Comparison of ENCODE assay signal across 9 cellular contexts in the genomic region with DNA sequence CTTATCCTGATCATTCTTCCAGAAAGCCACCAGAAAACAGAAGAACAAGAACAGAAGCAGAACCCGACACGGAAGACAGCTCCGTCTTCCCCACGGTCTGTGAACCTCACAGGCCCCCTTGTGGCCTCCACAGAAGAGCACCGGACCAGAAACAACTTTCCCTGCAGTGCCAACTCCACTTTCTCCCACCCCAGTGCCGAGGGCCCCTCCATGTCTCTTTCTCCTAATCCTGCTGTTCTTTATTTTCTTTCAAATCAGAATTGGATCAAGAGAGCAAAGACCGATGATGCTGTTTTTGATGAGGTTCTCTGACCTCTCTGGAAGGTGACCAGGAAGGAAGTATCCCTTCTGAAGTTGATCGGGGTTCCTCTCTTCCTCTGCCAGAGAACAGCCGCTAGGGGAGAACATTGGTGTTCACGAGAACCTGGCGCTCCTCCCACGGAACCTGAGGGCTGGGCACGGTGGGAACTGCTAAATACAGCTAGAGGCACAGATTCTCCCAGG. TPM values are rescaled to one million over a fixed set of nuclear protein-coding genes. Genes with fewer than 3 reads are reported as not detected.
DNase-seq lines count a peak whose midpoint lies in the region; ATAC-seq, FAIRE-seq and TF ChIP-seq lines count a peak whose summit lies in the region.
"Had no signal": no experiment of that assay in that cellular context is flagged by ENCODE, and none has a peak within 500 bp of the region (broad histone marks: within the 10 kb centered on the region; RNA-seq: fewer than 3 reads in every experiment).

No MANE protein-coding gene starts in this region.

- POLR2A ChIA-PET in H1 (lab: Charles Lee; ENCODE audit: partially characterized antibody): no interaction called here
- POLR2A ChIA-PET in naive thymus-derived CD4-positive, alpha-beta T cell (lab: Charles Lee): no interaction called here

- intact Hi-C loops in naive thymus-derived CD4-positive, alpha-beta T cell (cut with micrococcal nuclease): no loop called here

- peaks cover 0 to 4% (median 0%) of the 10 kb centered on the region in 11 donors for H3K9me3 Mint-ChIP-seq in naive thymus-derived CD4-positive, alpha-beta T cell
- H3K9me3 Mint-ChIP-seq: T-helper 1 cell treated with Interleukin-12 subunit alpha and Interleukin-12 subunit beta and Interleukin-4 antibody, amounts not matched to agents 30 μg/mL and 1 μg/mL, for 36 hours had no signal

- no peak overlapping the region for H2BK120ac ChIP-seq in H1 (replicated peaks; ENCODE audit: low read depth, low read length)

- H3K23me2 ChIP-seq in H1 (ENCODE audit: low read depth, low read length): no peaks in the 10 kb centered on the region

- H3K9me3 ChIP-seq in RWPE2 (ENCODE audit: severe bottlenecking) (no peaks in the 10 kb centered on the region), H1 (ENCODE audit: insufficient read depth in 2 of 2, low read depth in 1 of 2, low read length in 1 of 2) (no peaks in the 10 kb centered on the region)
- no peaks in the 10 kb centered on the region for H3K9me3 ChIP-seq in naive thymus-derived CD4-positive, alpha-beta T cell (ENCODE audit: control insufficient read depth in 2 of 3, low read length in 3 of 3)

- H3K18ac ChIP-seq in H1 (ENCODE audit: extremely low read depth, low read length): no peak overlapping the region

- ATAC-seq in RWPE2 (ENCODE audit: low read depth) (peak; percentile 62; the same call in 1 of the 3 replicates), HG02938 (IDR thresholded peaks at IDR 0.05; ENCODE audit: unreplicated experiment) (no peak), HG03196 (IDR thresholded peaks at IDR 0.05; ENCODE audit: unreplicated experiment) (no peak)
- peak; percentile 64 for ATAC-seq in naive thymus-derived CD4-positive, alpha-beta T cell

- no peak overlapping the region for H3K4me3 ChIP-seq in RWPE2 (ENCODE audit: severe bottlenecking)
- H3K4me3 ChIP-seq in H1 (ENCODE audit: extremely low read depth in 1 of 4, insufficient read depth in 2 of 4, low read depth in 3 of 4, low read length in 4 of 4): no peak overlapping the region
- H3K4me3 ChIP-seq in naive thymus-derived CD4-positive, alpha-beta T cell (ENCODE audit: low read length): no peak overlapping the region

- no peak overlapping the region for H2BK5ac ChIP-seq in H1 (ENCODE audit: low read depth, low read length)

- no peak overlapping the region for H2BK15ac ChIP-seq in H1 (ENCODE audit: low read length)

- no peak overlapping the region for H3K14ac ChIP-seq in H1 (ENCODE audit: insufficient read length)

- no peaks in the 10 kb centered on the region for H3K79me2 ChIP-seq in H1 (ENCODE audit: control insufficient read depth in 1 of 2, insufficient read depth in 2 of 2, low read length in 2 of 2)

- H3K27ac ChIP-seq in RWPE2 (ENCODE audit: poor library complexity, severe bottlenecking): no peak overlapping the region
- no peak overlapping the region for H3K27ac ChIP-seq in H1 (ENCODE audit: low read depth, low read length)
- H3K27ac ChIP-seq in naive thymus-derived CD4-positive, alpha-beta T cell (ENCODE audit: low read depth, low read length): no peak overlapping the region

- peak; percentile 76 to 85 for TF ChIP-seq RAD21 in H1 (IDR thresholded peaks at IDR 0.05 in 1 of 2, conservative IDR thresholded peaks at IDR 0.05 in 1 of 2; ENCODE audit: low read depth in 2 of 2, low read length in 2 of 2)

- TF ChIP-seq CTCF in RWPE2 (IDR thresholded peaks at IDR 0.05; ENCODE audit: poor library complexity, severe bottlenecking) (peak; percentile 73), H1 (IDR thresholded peaks at IDR 0.05; ENCODE audit: control extremely low read depth in 1 of 3, insufficient read depth in 1 of 3, low read depth in 1 of 3, low read length in 3 of 3) (peak; percentile 73 to 79 (median 74))

- H4K8ac ChIP-seq in H1 (ENCODE audit: extremely low read depth, insufficient read depth, low read length): no peak overlapping the region

- no peaks in the 10 kb centered on the region for H3K27me3 ChIP-seq in RWPE2 (ENCODE audit: insufficient read depth, poor library complexity, severe bottlenecking)
- no peaks in the 10 kb centered on the region for H3K27me3 ChIP-seq in H1 (replicated peaks in 1 of 4; ENCODE audit: control insufficient read depth in 3 of 4, extremely low read depth in 1 of 4, insufficient read depth in 3 of 4, low read length in 3 of 4)
- H3K27me3 ChIP-seq in naive thymus-derived CD4-positive, alpha-beta T cell (ENCODE audit: control insufficient read depth in 2 of 2, insufficient read depth in 2 of 2, low read length in 2 of 2): no peaks in the 10 kb centered on the region

- no peak overlapping the region for H2AK5ac ChIP-seq in H1 (ENCODE audit: low read depth, low read length)

- no peaks in the 10 kb centered on the region for H3K36me3 Mint-ChIP-seq in naive thymus-derived CD4-positive, alpha-beta T cell

- no peak overlapping the region for H3K9ac ChIP-seq in H1 (replicated peaks in 1 of 4; ENCODE audit: extremely low read depth in 1 of 4, low read depth in 3 of 4, low read length in 3 of 4)

- peaks cover 17 to 42% (median 20%) of the 10 kb centered on the region in 5 donors for H3K27me3 Mint-ChIP-seq in naive thymus-derived CD4-positive, alpha-beta T cell

- H3K4me1 Mint-ChIP-seq in naive thymus-derived CD4-positive, alpha-beta T cell: peaks cover 6 to 9% (median 7%) of the 10 kb centered on the region in 7 donors

- H3K23ac ChIP-seq in H1 (ENCODE audit: insufficient read length): no peak overlapping the region

- H4K91ac ChIP-seq in H1 (replicated peaks; ENCODE audit: insufficient read length, low read length): no peak overlapping the region

- CTCF ChIA-PET in H1 (lab: Charles Lee; ENCODE audit: partially characterized antibody): interaction anchor here (0.7 to 3.2 kb wide), 30 partner anchors 8 to 856 kb away, joined by 3 to 16 read pairs (median 3); no protein-coding TSS in a partner anchor
- CTCF ChIA-PET in naive thymus-derived CD4-positive, alpha-beta T cell (lab: Charles Lee): interaction anchor here (1.0 kb wide), 1 partner anchor 129 kb away, joined by 3 read pairs; no protein-coding TSS in a partner anchor

- H4K5ac ChIP-seq in H1 (ENCODE audit: insufficient read length, low read depth, low read length): no peak overlapping the region

- H3K4ac ChIP-seq in H1 (replicated peaks; ENCODE audit: insufficient read length, low read depth, low read length): no peak overlapping the region

- H2BK20ac ChIP-seq in H1 (ENCODE audit: low read length): no peak overlapping the region

- no peak overlapping the region for H3K56ac ChIP-seq in H1 (replicated peaks; ENCODE audit: insufficient read length, low read depth, low read length)

- TF ChIP-seq EP300 in H1 (IDR thresholded peaks at IDR 0.05; ENCODE audit: borderline replicate concordance in 1 of 2, low read depth in 2 of 2, low read length in 2 of 2): no peak

- no peaks in the 10 kb centered on the region for H3K79me1 ChIP-seq in H1 (ENCODE audit: low read depth, low read length)

- H4K20me1 ChIP-seq in H1 (replicated peaks in 1 of 2; ENCODE audit: control insufficient read depth in 1 of 2, insufficient read depth in 2 of 2, low read length in 2 of 2): no peaks in the 10 kb centered on the region

- H3K36me3 ChIP-seq in RWPE2 (ENCODE audit: low read depth) (no peaks in the 10 kb centered on the region), H1 (ENCODE audit: control insufficient read depth in 2 of 4, insufficient read depth in 4 of 4, low read length in 3 of 4) (no peaks in the 10 kb centered on the region)
- H3K36me3 ChIP-seq in naive thymus-derived CD4-positive, alpha-beta T cell (ENCODE audit: control insufficient read depth in 2 of 3, insufficient read depth in 3 of 3, low read length in 3 of 3): no peaks in the 10 kb centered on the region

- peaks cover 10% of the 10 kb centered on the region for H3K4me1 ChIP-seq in RWPE2 (ENCODE audit: insufficient read depth, poor library complexity, severe bottlenecking)
- H3K4me1 ChIP-seq in H1 (replicated peaks in 1 of 4; ENCODE audit: control insufficient read depth in 3 of 4, insufficient read depth in 4 of 4, low read length in 3 of 4): no peaks in the 10 kb centered on the region
- H3K4me1 ChIP-seq in naive thymus-derived CD4-positive, alpha-beta T cell (ENCODE audit: control insufficient read depth in 2 of 2, insufficient read depth in 2 of 2, low read length in 2 of 2): no peaks in the 10 kb centered on the region

- peak; percentile 40 for DNase-seq in DMS114 treated with DMSO at 0.1 percent for 48 hours (lab: John Stamatoyannopoulos, UW; ENCODE audit: unreplicated experiment)
- DNase-seq in HK-2 (ENCODE audit: unreplicated experiment): peak; percentile 16
- DNase-seq in RWPE2 (ENCODE audit: low spot score): no peak
- no peak for DNase-seq in H1 (ENCODE audit: low read depth in 1 of 2, low spot score in 2 of 2)
- peak in 4 of 9 donors; percentile 5 to 22 (median 16) for DNase-seq in naive thymus-derived CD4-positive, alpha-beta T cell
- no peak for DNase-seq in NK-92 treated with Interleukin-12 subunit alpha and Interleukin-12 subunit beta, amount 100 ng/mL, for 24 hours (lab: John Stamatoyannopoulos, UW)

- WGBS in H1 (ENCODE audit: extremely low coverage in 1 of 2, insufficient coverage in 1 of 2, insufficient read length in 1 of 2, insufficient replicate concordance in 2 of 2, low coverage in 1 of 2, low lambda C conversion rate in 2 of 2, missing lambda C conversion rate in 1 of 2), 2 experiments: 81% methylated on average over 13 of the region's 13 CpGs; no CpG with 5 or more reads in 1 of the 2 experiments

- H3K27ac Mint-ChIP-seq in naive thymus-derived CD4-positive, alpha-beta T cell: peak overlapping the region in 2 of 9 donors; percentile 7 to 62
- H3K27ac Mint-ChIP-seq: T-helper 1 cell treated with Interleukin-12 subunit alpha and Interleukin-12 subunit beta and Interleukin-4 antibody, amounts not matched to agents 30 μg/mL and 1 μg/mL, for 36 hours had no signal

- H2BK12ac ChIP-seq in H1 (ENCODE audit: low read depth, low read length): no peak overlapping the region

- TF ChIP-seq POLR2A in H1 (IDR thresholded peaks at IDR 0.05; ENCODE audit: control extremely low read depth in 1 of 2, low read depth in 2 of 2, low read length in 2 of 2): no peak

- peak overlapping the region in 9 of 10 donors; percentile 25 to 75 (median 69) for H3K4me3 Mint-ChIP-seq in naive thymus-derived CD4-positive, alpha-beta T cell
- H3K4me3 Mint-ChIP-seq: T-helper 1 cell treated with Interleukin-12 subunit alpha and Interleukin-12 subunit beta and Interleukin-4 antibody, amounts not matched to agents 30 μg/mL and 1 μg/mL, for 36 hours had no signal

- no peak overlapping the region for H3K4me2 ChIP-seq in H1 (ENCODE audit: insufficient read depth in 1 of 2, low read depth in 2 of 2, low read length in 2 of 2)

- no peak for FAIRE-seq in H1 (lab: Jason Lieb, UNC)

- no peak overlapping the region for H2AFZ ChIP-seq in H1 (ENCODE audit: low read length)

RNA-seq across cellular contexts. Expression of a gene that starts 58.9 kb away (rescaled TPM):
- 34.9 and 35.1 TPM in 2 replicates for total RNA-seq in H1 (2021; fragmentation: NEBNext Ultra II Directional; extraction: Animal tissue kit (Norgen Biotek cat#: 25700))
- 4.8 and 6.4 TPM in 2 replicates for polyA plus RNA-seq in H1 (2011; rRNA removed)
- polyA plus RNA-seq in H1 (2011; cell fraction: cytosol; rRNA removed): 6.4 TPM
- 7.1 TPM for polyA plus RNA-seq in H1 (2011; cell fraction: nucleus; rRNA removed)
- polyA plus RNA-seq in H1 (2012, experiment 1 of 2): 7.4 to 11.8 TPM (median 9.4 TPM) in 4 replicates
- 0.68 TPM for polyA plus RNA-seq in H1 (2012, experiment 2 of 2)
- 10.4 TPM for polyA plus RNA-seq in H1 (2013, experiment 1 of 2)
- 10.5 TPM for polyA plus RNA-seq in H1 (2013, experiment 2 of 2)
- polyA minus RNA-seq in H1 (2011; rRNA and poly(A)+ RNA removed): 23.6 and 26.6 TPM in 2 replicates
- 12.6 TPM for polyA minus RNA-seq in H1 (2011; cell fraction: cytosol; rRNA and poly(A)+ RNA removed)
- polyA minus RNA-seq in H1 (2011; cell fraction: nucleus; rRNA and poly(A)+ RNA removed): 24.6 TPM
- total RNA-seq in naive thymus-derived CD4-positive, alpha-beta T cell: 1 to 10 TPM in 2 of 5 experiments, under 1 TPM in 3; 0.32 to 1.8 (median 0.90) TPM
- polyA plus RNA-seq in naive thymus-derived CD4-positive, alpha-beta T cell: not detected

Comparison
In these comparisons a context has a peak if more than half of its experiments do, and no peak if none do; other contexts are left out.
1. DNase-seq: peak in DMS114 treated with DMSO at 0.1 percent for 48 hours (single experiment) and HK-2 (single experiment); none in RWPE2 (single experiment), H1 (0 of 2) and NK-92 treated with Interleukin-12 subunit alpha and Interleukin-12 subunit beta, amount 100 ng/mL, for 24 hours (single experiment).
2. ATAC-seq: peak in RWPE2 (single experiment) and naive thymus-derived CD4-positive, alpha-beta T cell (single experiment); none in HG02938 (single experiment) and HG03196 (single experiment).
3. RNA of a gene that starts 58.9 kb away (total RNA-seq): 34.9 to 35.1 TPM in H1; 0.32 to 1.8 TPM in naive thymus-derived CD4-positive, alpha-beta T cell; every median in the first group is over 10 times any median in the second.